ENCODE assay signal across 8 cellular contexts in the genomic region with DNA sequence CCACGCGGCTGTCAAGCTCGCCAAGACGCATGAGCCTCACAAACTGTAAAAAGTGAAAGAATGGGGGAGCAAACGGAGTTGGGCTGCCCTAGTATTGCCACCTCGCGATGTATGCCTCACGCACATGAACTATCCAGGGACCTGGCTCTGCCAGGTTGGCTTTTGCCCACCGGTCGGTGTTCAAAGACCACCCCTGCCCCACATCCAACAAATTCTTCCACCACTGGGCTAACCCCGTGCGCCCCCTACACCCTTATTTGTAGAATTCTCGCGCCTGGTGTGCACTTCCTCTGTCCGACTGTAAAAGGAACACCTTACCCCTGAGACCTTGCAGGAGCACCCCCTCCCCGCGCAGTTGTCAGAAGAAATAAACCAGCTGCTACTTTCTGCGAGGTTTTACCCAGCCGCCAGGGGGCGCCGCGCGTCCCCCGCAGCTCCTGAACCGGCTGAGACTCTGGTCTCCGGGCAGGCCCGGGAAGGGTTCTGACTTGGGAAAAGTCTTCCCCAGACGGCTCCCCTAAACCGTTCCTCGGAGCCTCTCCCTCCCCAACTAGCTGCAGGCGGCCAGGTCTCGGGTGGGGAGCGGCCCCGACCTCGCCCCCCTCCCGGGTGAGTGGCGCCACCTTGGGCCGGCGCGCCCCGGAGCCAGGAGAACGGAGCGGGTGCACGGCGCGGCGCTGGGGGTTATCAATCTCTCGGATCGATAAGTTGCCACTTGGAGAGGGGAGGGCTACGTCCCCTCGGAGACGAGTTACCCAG. TPM values are rescaled to one million over a fixed set of nuclear protein-coding genes. Genes with fewer than 3 reads are reported as not detected.
DNase-seq lines count a peak whose midpoint lies in the region; ATAC-seq and TF ChIP-seq lines count a peak whose summit lies in the region.

No MANE protein-coding gene starts in this region.

- H3K4me1 ChIP-seq in hepatocyte (ENCODE audit: insufficient read depth) (peaks cover 31% of the 10 kb centered on the region), sigmoid colon (peaks cover 0 to 40% (median 34%) of the 10 kb centered on the region in 4 donors)

- peak overlapping the region; percentile 21 for H2AFZ ChIP-seq in hepatocyte

- no peaks in the 10 kb centered on the region for H3K9me2 ChIP-seq in hepatocyte (replicated peaks; ENCODE audit: insufficient read depth)

- H3K36me3 ChIP-seq in hepatocyte (replicated peaks; ENCODE audit: insufficient read depth, low read depth) (no peaks in the 10 kb centered on the region), sigmoid colon (no peaks in the 10 kb centered on the region)

- no peaks in the 10 kb centered on the region for H3K9me3 ChIP-seq in hepatocyte (ENCODE audit: low read depth)
- no peaks in the 10 kb centered on the region for H3K9me3 ChIP-seq in sigmoid colon

- peak overlapping the region; percentile 98 for H3K4me2 ChIP-seq in hepatocyte

- no peaks in the 10 kb centered on the region for H3K27me3 ChIP-seq in hepatocyte
- peaks cover 0 to 18% (median 8%) of the 10 kb centered on the region in 3 donors for H3K27me3 ChIP-seq in sigmoid colon

- H3K27ac ChIP-seq in C4-2B (no peak overlapping the region), adipose tissue (ENCODE audit: low read depth, low read length) (peak overlapping the region; percentile 26), hepatocyte (peak overlapping the region; percentile 45), sigmoid colon (peak overlapping the region; percentile 89 to 96 (median 92))

- TF ChIP-seq POLR2A in sigmoid colon (IDR thresholded peaks at IDR 0.05): no peak

- intact Hi-C loops in sigmoid colon (cut with DNase I): loop anchor here (5.0 kb wide), 3 partner anchors 105 to 365 kb away; no protein-coding TSS in a partner anchor

- no peak for TF ChIP-seq EP300 in sigmoid colon (IDR thresholded peaks at IDR 0.05)

- peak; percentile 91 for TF ChIP-seq CTCF in C4-2B (conservative IDR thresholded peaks at IDR 0.05)
- peak; percentile 97 for TF ChIP-seq CTCF in hepatocyte (IDR thresholded peaks at IDR 0.05; ENCODE audit: poor library complexity)
- peak; percentile 23 to 70 (median 58) for TF ChIP-seq CTCF in sigmoid colon (IDR thresholded peaks at IDR 0.05)

- peak overlapping the region; percentile 19 for H3K4me3 ChIP-seq in hepatocyte
- peak overlapping the region; percentile 15 to 84 (median 82) for H3K4me3 ChIP-seq in sigmoid colon

- ATAC-seq in HG02588 (IDR thresholded peaks at IDR 0.05; ENCODE audit: unreplicated experiment) (no peak), HG02642 (IDR thresholded peaks at IDR 0.05; ENCODE audit: poor library complexity, unreplicated experiment) (no peak)

- peaks cover 3% of the 10 kb centered on the region for H4K20me1 ChIP-seq in hepatocyte (ENCODE audit: insufficient read depth, poor library complexity, severe bottlenecking)

- peaks cover 22% of the 10 kb centered on the region for H3K79me2 ChIP-seq in hepatocyte

- 0 to 1% (median 1%) methylated on average over 41 to 52 of the region's 52 CpGs for WGBS in adipose tissue, 3 donors
- WGBS in hepatocyte (ENCODE audit: low lambda C conversion rate, missing lambda C conversion rate): 2% methylated on average over 46 of the region's 52 CpGs
- 1% methylated on average over 52 of the region's 52 CpGs for whole genome bisulfite sequencing in sigmoid colon, 2 donors

- DNase-seq in HPDE6-E6E7 (ENCODE audit: extremely low spot score) (peak; percentile 47), RKO (ENCODE audit: low spot score) (peak; percentile 36), hepatocyte (ENCODE audit: low spot score) (peak; percentile 85), sigmoid colon (peak; percentile 82)

RNA-seq across cellular contexts. Expression of gene ZNF423, which starts 1.7 kb away (rescaled TPM):
- 10 to 100 TPM in 1 of 3 donors, 1 to 10 TPM in 2; 1.9 to 15.4 (median 8.7) TPM for polyA plus RNA-seq in adipose tissue
- 7.6 and 11.8 TPM in 2 replicates for total RNA-seq in hepatocyte
- 9.6 and 11.3 TPM in 2 replicates for polyA plus RNA-seq in hepatocyte
- 10 to 100 TPM in 1 of 4 donors, 1 to 10 TPM in 3; 3.6 to 19.7 (median 5.0) TPM for total RNA-seq in sigmoid colon
- 1 to 10 TPM in 2 of 3 donors, under 1 TPM in 1; 0.69 to 3.3 (median 1.2) TPM for polyA plus RNA-seq in sigmoid colon
